1 cellular context compared by ENCODE assay signal in the genomic region with DNA sequence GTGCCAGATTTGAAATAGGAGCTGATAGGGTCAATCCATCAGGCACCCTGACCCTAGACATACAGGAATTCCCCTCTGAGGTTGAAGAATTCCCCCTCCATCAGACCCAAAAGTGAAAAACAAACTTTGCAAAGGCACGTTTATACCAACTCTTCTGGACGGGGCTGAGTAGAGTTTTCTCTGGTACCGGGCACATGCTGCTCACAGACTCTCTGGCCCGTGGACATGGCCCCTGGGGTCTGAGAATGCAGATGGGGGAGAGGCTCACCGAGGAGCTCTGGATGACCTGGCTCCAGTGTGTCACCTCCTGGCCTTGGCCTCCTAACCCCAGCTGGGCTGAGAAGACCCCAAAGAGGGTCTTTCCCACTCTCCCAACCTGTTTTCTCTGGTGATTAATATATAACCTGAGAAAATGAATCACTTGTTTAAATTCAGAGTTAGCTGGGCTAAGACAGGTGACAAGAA.
TF ChIP-seq lines count a peak whose summit lies in the region.

No MANE protein-coding gene starts in this region.

TF ChIP-seq in GM12878, 131 proteins besides CTCF, POLR2A, EP300 and RAD21 (continued from another document and continues in another):
- TF ChIP-seq, protein P1, sequence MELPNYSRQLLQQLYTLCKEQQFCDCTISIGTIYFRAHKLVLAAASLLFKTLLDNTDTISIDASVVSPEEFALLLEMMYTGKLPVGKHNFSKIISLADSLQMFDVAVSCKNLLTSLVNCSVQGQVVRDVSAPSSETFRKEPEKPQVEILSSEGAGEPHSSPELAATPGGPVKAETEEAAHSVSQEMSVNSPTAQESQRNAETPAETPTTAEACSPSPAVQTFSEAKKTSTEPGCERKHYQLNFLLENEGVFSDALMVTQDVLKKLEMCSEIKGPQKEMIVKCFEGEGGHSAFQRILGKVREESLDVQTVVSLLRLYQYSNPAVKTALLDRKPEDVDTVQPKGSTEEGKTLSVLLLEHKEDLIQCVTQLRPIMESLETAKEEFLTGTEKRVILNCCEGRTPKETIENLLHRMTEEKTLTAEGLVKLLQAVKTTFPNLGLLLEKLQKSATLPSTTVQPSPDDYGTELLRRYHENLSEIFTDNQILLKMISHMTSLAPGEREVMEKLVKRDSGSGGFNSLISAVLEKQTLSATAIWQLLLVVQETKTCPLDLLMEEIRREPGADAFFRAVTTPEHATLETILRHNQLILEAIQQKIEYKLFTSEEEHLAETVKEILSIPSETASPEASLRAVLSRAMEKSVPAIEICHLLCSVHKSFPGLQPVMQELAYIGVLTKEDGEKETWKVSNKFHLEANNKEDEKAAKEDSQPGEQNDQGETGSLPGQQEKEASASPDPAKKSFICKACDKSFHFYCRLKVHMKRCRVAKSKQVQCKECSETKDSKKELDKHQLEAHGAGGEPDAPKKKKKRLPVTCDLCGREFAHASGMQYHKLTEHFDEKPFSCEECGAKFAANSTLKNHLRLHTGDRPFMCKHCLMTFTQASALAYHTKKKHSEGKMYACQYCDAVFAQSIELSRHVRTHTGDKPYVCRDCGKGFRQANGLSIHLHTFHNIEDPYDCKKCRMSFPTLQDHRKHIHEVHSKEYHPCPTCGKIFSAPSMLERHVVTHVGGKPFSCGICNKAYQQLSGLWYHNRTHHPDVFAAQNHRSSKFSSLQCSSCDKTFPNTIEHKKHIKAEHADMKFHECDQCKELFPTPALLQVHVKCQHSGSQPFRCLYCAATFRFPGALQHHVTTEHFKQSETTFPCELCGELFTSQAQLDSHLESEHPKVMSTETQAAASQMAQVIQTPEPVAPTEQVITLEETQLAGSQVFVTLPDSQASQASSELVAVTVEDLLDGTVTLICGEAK (IDR thresholded peaks at IDR 0.05; ENCODE audit: borderline replicate concordance): no peak
- 0 out of 2 replicates have a peak, but pooled peaks have one; percentile 22 for TF ChIP-seq CREM (IDR thresholded peaks at IDR 0.05; ENCODE audit: low read depth)
- TF ChIP-seq CHD1 (IDR thresholded peaks at IDR 0.05; ENCODE audit: low read depth, low read length): no peak
- TF ChIP-seq, protein P2, sequence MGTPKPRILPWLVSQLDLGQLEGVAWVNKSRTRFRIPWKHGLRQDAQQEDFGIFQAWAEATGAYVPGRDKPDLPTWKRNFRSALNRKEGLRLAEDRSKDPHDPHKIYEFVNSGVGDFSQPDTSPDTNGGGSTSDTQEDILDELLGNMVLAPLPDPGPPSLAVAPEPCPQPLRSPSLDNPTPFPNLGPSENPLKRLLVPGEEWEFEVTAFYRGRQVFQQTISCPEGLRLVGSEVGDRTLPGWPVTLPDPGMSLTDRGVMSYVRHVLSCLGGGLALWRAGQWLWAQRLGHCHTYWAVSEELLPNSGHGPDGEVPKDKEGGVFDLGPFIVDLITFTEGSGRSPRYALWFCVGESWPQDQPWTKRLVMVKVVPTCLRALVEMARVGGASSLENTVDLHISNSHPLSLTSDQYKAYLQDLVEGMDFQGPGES (IDR thresholded peaks at IDR 0.05): no peak
- TF ChIP-seq STAT3 (IDR thresholded peaks at IDR 0.05; ENCODE audit: low read depth, low read length): no peak
- TF ChIP-seq YBX1 (IDR thresholded peaks at IDR 0.05): no peak
- TF ChIP-seq MEF2A (IDR thresholded peaks at IDR 0.05; ENCODE audit: insufficient read depth, low read depth, low read length): 0 out of 2 replicates have a peak, but pooled peaks have one; percentile 19
- TF ChIP-seq, protein P3, sequence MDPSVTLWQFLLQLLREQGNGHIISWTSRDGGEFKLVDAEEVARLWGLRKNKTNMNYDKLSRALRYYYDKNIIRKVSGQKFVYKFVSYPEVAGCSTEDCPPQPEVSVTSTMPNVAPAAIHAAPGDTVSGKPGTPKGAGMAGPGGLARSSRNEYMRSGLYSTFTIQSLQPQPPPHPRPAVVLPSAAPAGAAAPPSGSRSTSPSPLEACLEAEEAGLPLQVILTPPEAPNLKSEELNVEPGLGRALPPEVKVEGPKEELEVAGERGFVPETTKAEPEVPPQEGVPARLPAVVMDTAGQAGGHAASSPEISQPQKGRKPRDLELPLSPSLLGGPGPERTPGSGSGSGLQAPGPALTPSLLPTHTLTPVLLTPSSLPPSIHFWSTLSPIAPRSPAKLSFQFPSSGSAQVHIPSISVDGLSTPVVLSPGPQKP (IDR thresholded peaks at IDR 0.05; ENCODE audit: low read depth, low read length): no peak
- TF ChIP-seq, protein P4, sequence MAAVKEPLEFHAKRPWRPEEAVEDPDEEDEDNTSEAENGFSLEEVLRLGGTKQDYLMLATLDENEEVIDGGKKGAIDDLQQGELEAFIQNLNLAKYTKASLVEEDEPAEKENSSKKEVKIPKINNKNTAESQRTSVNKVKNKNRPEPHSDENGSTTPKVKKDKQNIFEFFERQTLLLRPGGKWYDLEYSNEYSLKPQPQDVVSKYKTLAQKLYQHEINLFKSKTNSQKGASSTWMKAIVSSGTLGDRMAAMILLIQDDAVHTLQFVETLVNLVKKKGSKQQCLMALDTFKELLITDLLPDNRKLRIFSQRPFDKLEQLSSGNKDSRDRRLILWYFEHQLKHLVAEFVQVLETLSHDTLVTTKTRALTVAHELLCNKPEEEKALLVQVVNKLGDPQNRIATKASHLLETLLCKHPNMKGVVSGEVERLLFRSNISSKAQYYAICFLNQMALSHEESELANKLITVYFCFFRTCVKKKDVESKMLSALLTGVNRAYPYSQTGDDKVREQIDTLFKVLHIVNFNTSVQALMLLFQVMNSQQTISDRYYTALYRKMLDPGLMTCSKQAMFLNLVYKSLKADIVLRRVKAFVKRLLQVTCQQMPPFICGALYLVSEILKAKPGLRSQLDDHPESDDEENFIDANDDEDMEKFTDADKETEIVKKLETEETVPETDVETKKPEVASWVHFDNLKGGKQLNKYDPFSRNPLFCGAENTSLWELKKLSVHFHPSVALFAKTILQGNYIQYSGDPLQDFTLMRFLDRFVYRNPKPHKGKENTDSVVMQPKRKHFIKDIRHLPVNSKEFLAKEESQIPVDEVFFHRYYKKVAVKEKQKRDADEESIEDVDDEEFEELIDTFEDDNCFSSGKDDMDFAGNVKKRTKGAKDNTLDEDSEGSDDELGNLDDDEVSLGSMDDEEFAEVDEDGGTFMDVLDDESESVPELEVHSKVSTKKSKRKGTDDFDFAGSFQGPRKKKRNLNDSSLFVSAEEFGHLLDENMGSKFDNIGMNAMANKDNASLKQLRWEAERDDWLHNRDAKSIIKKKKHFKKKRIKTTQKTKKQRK (IDR thresholded peaks at IDR 0.05; ENCODE audit: low read depth, low read length): no peak
- TF ChIP-seq ZNF217 (IDR thresholded peaks at IDR 0.05): no peak
- TF ChIP-seq, protein P5, sequence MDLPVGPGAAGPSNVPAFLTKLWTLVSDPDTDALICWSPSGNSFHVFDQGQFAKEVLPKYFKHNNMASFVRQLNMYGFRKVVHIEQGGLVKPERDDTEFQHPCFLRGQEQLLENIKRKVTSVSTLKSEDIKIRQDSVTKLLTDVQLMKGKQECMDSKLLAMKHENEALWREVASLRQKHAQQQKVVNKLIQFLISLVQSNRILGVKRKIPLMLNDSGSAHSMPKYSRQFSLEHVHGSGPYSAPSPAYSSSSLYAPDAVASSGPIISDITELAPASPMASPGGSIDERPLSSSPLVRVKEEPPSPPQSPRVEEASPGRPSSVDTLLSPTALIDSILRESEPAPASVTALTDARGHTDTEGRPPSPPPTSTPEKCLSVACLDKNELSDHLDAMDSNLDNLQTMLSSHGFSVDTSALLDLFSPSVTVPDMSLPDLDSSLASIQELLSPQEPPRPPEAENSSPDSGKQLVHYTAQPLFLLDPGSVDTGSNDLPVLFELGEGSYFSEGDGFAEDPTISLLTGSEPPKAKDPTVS (IDR thresholded peaks at IDR 0.05; ENCODE audit: low read depth, low read length): 0 out of 2 replicates have a peak, but pooled peaks have one; percentile 28
- no peak for TF ChIP-seq POLR2AphosphoS2 (IDR thresholded peaks at IDR 0.05; ENCODE audit: low read depth, low read length)
- no peak for TF ChIP-seq SMC3 (IDR thresholded peaks at IDR 0.05; ENCODE audit: borderline replicate concordance, low read length)
- TF ChIP-seq, protein P6, sequence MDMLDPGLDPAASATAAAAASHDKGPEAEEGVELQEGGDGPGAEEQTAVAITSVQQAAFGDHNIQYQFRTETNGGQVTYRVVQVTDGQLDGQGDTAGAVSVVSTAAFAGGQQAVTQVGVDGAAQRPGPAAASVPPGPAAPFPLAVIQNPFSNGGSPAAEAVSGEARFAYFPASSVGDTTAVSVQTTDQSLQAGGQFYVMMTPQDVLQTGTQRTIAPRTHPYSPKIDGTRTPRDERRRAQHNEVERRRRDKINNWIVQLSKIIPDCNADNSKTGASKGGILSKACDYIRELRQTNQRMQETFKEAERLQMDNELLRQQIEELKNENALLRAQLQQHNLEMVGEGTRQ (IDR thresholded peaks at IDR 0.05; ENCODE audit: borderline replicate concordance, low read depth, low read length): no peak
- TF ChIP-seq, protein P7, sequence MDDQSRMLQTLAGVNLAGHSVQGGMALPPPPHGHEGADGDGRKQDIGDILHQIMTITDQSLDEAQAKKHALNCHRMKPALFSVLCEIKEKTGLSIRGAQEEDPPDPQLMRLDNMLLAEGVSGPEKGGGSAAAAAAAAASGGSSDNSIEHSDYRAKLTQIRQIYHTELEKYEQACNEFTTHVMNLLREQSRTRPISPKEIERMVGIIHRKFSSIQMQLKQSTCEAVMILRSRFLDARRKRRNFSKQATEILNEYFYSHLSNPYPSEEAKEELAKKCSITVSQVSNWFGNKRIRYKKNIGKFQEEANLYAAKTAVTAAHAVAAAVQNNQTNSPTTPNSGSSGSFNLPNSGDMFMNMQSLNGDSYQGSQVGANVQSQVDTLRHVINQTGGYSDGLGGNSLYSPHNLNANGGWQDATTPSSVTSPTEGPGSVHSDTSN (IDR thresholded peaks at IDR 0.05; ENCODE audit: insufficient replicate concordance, low read depth, low read length): no peak
- TF ChIP-seq KDM1A (IDR thresholded peaks at IDR 0.05; ENCODE audit: borderline replicate concordance): no peak
- TF ChIP-seq FOXK2 (IDR thresholded peaks at IDR 0.05): no peak
- TF ChIP-seq SUPT20H (IDR thresholded peaks at IDR 0.05; ENCODE audit: borderline replicate concordance, control insufficient read depth, low read depth, low read length): no peak
- TF ChIP-seq POLR2AphosphoS5 (IDR thresholded peaks at IDR 0.05; ENCODE audit: low read length): no peak
- no peak for TF ChIP-seq EZH2 (IDR thresholded peaks at IDR 0.05; ENCODE audit: borderline replicate concordance, control insufficient read depth, low read depth, low read length)
- no peak for TF ChIP-seq PML (IDR thresholded peaks at IDR 0.05; ENCODE audit: low read length)
- TF ChIP-seq BACH1 (IDR thresholded peaks at IDR 0.05; ENCODE audit: borderline replicate concordance): no peak
- TF ChIP-seq JUNB (IDR thresholded peaks at IDR 0.05): peak; percentile 76
- TF ChIP-seq SREBF2 (IDR thresholded peaks at IDR 0.05; ENCODE audit: low read length): no peak
- TF ChIP-seq ATF7 (IDR thresholded peaks at IDR 0.05; ENCODE audit: low read depth): no peak
- TF ChIP-seq TCF3 (IDR thresholded peaks at IDR 0.05; ENCODE audit: borderline replicate concordance, insufficient read depth, low read depth, low read length): no peak
- TF ChIP-seq, protein P8, sequence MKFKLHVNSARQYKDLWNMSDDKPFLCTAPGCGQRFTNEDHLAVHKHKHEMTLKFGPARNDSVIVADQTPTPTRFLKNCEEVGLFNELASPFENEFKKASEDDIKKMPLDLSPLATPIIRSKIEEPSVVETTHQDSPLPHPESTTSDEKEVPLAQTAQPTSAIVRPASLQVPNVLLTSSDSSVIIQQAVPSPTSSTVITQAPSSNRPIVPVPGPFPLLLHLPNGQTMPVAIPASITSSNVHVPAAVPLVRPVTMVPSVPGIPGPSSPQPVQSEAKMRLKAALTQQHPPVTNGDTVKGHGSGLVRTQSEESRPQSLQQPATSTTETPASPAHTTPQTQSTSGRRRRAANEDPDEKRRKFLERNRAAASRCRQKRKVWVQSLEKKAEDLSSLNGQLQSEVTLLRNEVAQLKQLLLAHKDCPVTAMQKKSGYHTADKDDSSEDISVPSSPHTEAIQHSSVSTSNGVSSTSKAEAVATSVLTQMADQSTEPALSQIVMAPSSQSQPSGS (IDR thresholded peaks at IDR 0.05; ENCODE audit: low read length): peak; percentile 72; the same call in 1 of the 2 replicates
- TF ChIP-seq, protein P9, sequence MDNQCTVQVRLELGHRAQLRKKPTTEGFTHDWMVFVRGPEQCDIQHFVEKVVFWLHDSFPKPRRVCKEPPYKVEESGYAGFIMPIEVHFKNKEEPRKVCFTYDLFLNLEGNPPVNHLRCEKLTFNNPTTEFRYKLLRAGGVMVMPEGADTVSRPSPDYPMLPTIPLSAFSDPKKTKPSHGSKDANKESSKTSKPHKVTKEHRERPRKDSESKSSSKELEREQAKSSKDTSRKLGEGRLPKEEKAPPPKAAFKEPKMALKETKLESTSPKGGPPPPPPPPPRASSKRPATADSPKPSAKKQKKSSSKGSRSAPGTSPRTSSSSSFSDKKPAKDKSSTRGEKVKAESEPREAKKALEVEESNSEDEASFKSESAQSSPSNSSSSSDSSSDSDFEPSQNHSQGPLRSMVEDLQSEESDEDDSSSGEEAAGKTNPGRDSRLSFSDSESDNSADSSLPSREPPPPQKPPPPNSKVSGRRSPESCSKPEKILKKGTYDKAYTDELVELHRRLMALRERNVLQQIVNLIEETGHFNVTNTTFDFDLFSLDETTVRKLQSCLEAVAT (IDR thresholded peaks at IDR 0.05): no peak
- no peak for TF ChIP-seq HDAC6 (IDR thresholded peaks at IDR 0.05; ENCODE audit: unreplicated experiment)
- TF ChIP-seq KAT2A (conservative IDR thresholded peaks at IDR 0.05; ENCODE audit: control insufficient read depth, low read depth, low read length): no peak
- no peak for TF ChIP-seq KLF5 (IDR thresholded peaks at IDR 0.05; ENCODE audit: partially characterized antibody)
- TF ChIP-seq BRCA1 (IDR thresholded peaks at IDR 0.05; ENCODE audit: low read depth, low read length): no peak
- peak; percentile 56; the same call in 1 of the 2 replicates for TF ChIP-seq CBFB (IDR thresholded peaks at IDR 0.05; ENCODE audit: low read depth)
- TF ChIP-seq, protein P10, sequence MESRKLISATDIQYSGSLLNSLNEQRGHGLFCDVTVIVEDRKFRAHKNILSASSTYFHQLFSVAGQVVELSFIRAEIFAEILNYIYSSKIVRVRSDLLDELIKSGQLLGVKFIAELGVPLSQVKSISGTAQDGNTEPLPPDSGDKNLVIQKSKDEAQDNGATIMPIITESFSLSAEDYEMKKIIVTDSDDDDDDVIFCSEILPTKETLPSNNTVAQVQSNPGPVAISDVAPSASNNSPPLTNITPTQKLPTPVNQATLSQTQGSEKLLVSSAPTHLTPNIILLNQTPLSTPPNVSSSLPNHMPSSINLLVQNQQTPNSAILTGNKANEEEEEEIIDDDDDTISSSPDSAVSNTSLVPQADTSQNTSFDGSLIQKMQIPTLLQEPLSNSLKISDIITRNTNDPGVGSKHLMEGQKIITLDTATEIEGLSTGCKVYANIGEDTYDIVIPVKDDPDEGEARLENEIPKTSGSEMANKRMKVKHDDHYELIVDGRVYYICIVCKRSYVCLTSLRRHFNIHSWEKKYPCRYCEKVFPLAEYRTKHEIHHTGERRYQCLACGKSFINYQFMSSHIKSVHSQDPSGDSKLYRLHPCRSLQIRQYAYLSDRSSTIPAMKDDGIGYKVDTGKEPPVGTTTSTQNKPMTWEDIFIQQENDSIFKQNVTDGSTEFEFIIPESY (IDR thresholded peaks at IDR 0.05): no peak
- TF ChIP-seq CBX5 (IDR thresholded peaks at IDR 0.05; ENCODE audit: low read depth): no peak
- TF ChIP-seq FOS (IDR thresholded peaks at IDR 0.05; ENCODE audit: borderline replicate concordance, extremely low read depth, insufficient read length): no peak
- TF ChIP-seq NFIC (IDR thresholded peaks at IDR 0.05; ENCODE audit: low read depth, low read length): peak; percentile 79
- no peak for TF ChIP-seq ZBED1 (IDR thresholded peaks at IDR 0.05; ENCODE audit: borderline replicate concordance)
- no peak for TF ChIP-seq POU2F2 (IDR thresholded peaks at IDR 0.05; ENCODE audit: borderline replicate concordance, low read depth, low read length)
- no peak for TF ChIP-seq TCF12 (IDR thresholded peaks at IDR 0.05; ENCODE audit: low read depth, low read length)
